Comparison of ENCODE assay signal across 28 cellular contexts in the genomic region with DNA sequence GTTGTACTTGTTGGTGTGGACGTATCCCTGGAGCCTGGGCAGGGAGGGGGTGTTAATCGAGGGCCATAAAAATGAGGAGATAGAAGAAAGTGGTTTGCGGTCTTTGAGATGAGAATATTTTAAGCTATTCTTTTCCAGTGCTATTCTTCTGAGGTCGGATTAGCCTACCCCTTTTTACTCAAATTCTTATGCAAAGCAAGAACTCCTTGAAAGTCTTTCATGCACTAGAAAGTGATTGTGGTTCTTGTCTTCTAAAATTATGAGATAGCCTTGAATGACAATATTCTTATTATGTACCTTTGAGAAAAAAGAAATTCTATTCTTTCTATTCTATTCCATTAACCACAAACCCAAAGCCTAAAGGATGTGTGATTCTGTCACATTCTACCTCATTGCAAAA.
"Had no signal": no experiment of that assay in that cellular context is flagged by ENCODE, and none has a peak within 500 bp of the region (broad histone marks: within the 10 kb centered on the region; RNA-seq: fewer than 3 reads in every experiment).

No MANE protein-coding gene starts in this region.

- H3K27me3 ChIP-seq: stomach, suprapubic skin, testis, thyroid gland, tibial artery, tibial nerve, transverse colon, upper lobe of left lung, upper lobe of right lung, uterus, vagina had no signal

- H3K27ac Mint-ChIP-seq: stimulated activated effector memory CD8-positive, alpha-beta T cell treated with anti-CD3 and anti-CD28 coated beads, Interleukin-12 subunit alpha, Interleukin-12 subunit beta, amount 100 ng/mL, for 72 hours; stimulated activated memory B cell treated with anti-CD40 and anti-IgM and Interleukin-4, amounts not matched to agents 10 μg/mL and 1 μg/mL and 100 μg/mL, for 72 hours; stimulated activated naive B cell treated with anti-CD40 and anti-IgM and Interleukin-4, amounts not matched to agents 10 μg/mL and 1 μg/mL and 100 μg/mL, for 72 hours; stimulated activated naive CD8-positive, alpha-beta T cell treated with anti-CD3 and anti-CD28 coated beads, Interleukin-15, amount 100 ng/mL, for 72 hours; stimulated activated naive CD8-positive, alpha-beta T cell treated with anti-CD3 and anti-CD28 coated beads, Interleukin-15, Interleukin-2, amounts not matched to agents 100 ng/mL and 50 ng/mL, for 24 hours; type B pancreatic cell had no signal

- DNase-seq: stimulated activated CD4-positive, alpha-beta T cell treated with anti-CD3 and anti-CD28 coated beads, Interleukin-2, amount 100 ng/mL, for 48 hours; stimulated activated CD4-positive, alpha-beta T cell treated with anti-CD3 and anti-CD28 coated beads, Interleukin-4, amount 100 ng/mL, for 1 hour; stimulated activated CD4-positive, alpha-beta T cell treated with anti-CD3 and anti-CD28 coated beads, Interleukin-4, amount 100 ng/mL, for 24 hours; stimulated activated CD4-positive, alpha-beta T cell treated with anti-CD3 and anti-CD28 coated beads, Interleukin-4, amount 100 ng/mL, for 4 hours; stimulated activated CD8-positive, alpha-beta memory T cell treated with anti-CD3 and anti-CD28 coated beads, Interleukin-4, amount 100 ng/mL, for 48 hours; stimulated activated naive B cell treated with anti-CD40 and anti-IgM and Interleukin-4, amounts not matched to agents 10 μg/mL and 1 μg/mL and 100 μg/mL, for 72 hours; stimulated activated naive CD4-positive, alpha-beta T cell; stimulated activated naive CD4-positive, alpha-beta T cell treated with Interleukin-2 at 50 U/mL for 16 hours; stimulated activated naive CD8-positive, alpha-beta T cell treated with anti-CD3 and anti-CD28 coated beads, Interleukin-15, amount 100 ng/mL, for 72 hours; stimulated activated naive CD8-positive, alpha-beta T cell treated with anti-CD3 and anti-CD28 coated beads, Interleukin-15, Interleukin-2, amounts not matched to agents 100 U/mL and 50 U/mL, for 24 hours; stomach; substantia nigra; testis; thyroid gland; tibial artery; transverse colon; trophoblast cell; upper lobe of left lung; upper lobe of right lung; uterus had no signal

- H3K9me3 ChIP-seq: stomach, suprapubic skin, testis, thoracic aorta, thyroid gland, tibial artery, tibial nerve, transverse colon, upper lobe of left lung, upper lobe of right lung, uterus, vagina had no signal

- H3K4me1 Mint-ChIP-seq: stimulated activated effector memory CD8-positive, alpha-beta T cell treated with anti-CD3 and anti-CD28 coated beads, Interleukin-12 subunit alpha, Interleukin-12 subunit beta, amount 100 ng/mL, for 72 hours; stimulated activated memory B cell treated with anti-CD40 and anti-IgM and Interleukin-4, amounts not matched to agents 10 μg/mL and 1 μg/mL and 100 μg/mL, for 72 hours; stimulated activated naive B cell treated with anti-CD40 and anti-IgM and Interleukin-4, amounts not matched to agents 10 μg/mL and 1 μg/mL and 100 μg/mL, for 72 hours; stimulated activated naive CD8-positive, alpha-beta T cell treated with anti-CD3 and anti-CD28 coated beads, Interleukin-15, amount 100 ng/mL, for 72 hours had no signal

- H3K36me3 Mint-ChIP-seq: stimulated activated effector memory CD8-positive, alpha-beta T cell treated with anti-CD3 and anti-CD28 coated beads, Interleukin-12 subunit alpha, Interleukin-12 subunit beta, amount 100 ng/mL, for 72 hours; stimulated activated memory B cell treated with anti-CD40 and anti-IgM and Interleukin-4, amounts not matched to agents 10 μg/mL and 1 μg/mL and 100 μg/mL, for 72 hours; stimulated activated naive B cell treated with anti-CD40 and anti-IgM and Interleukin-4, amounts not matched to agents 10 μg/mL and 1 μg/mL and 100 μg/mL, for 72 hours; type B pancreatic cell had no signal

- H3K4me1 ChIP-seq: suprapubic skin, testis, thyroid gland, tibial artery, tibial nerve, transverse colon, upper lobe of left lung, upper lobe of right lung, uterus, vagina had no signal

- H3K27ac ChIP-seq: stomach, suprapubic skin, testis, thoracic aorta, thyroid gland, tibial artery, tibial nerve, transverse colon, upper lobe of left lung, upper lobe of right lung, uterus, vagina had no signal

- H3K4me3 ChIP-seq: stomach, suprapubic skin, testis, thoracic aorta, thyroid gland, tibial artery, tibial nerve, transverse colon, upper lobe of left lung, upper lobe of right lung, uterus, vagina had no signal

- H3K27me3 Mint-ChIP-seq: stimulated activated memory B cell treated with anti-CD40 and anti-IgM and Interleukin-4, amounts not matched to agents 10 μg/mL and 1 μg/mL and 100 μg/mL, for 72 hours; stimulated activated naive B cell treated with anti-CD40 and anti-IgM and Interleukin-4, amounts not matched to agents 10 μg/mL and 1 μg/mL and 100 μg/mL, for 72 hours; stimulated activated naive CD8-positive, alpha-beta T cell treated with anti-CD3 and anti-CD28 coated beads, Interleukin-15, amount 100 ng/mL, for 72 hours; stimulated activated naive CD8-positive, alpha-beta T cell treated with anti-CD3 and anti-CD28 coated beads, Interleukin-15, Interleukin-2, amounts not matched to agents 100 ng/mL and 50 ng/mL, for 24 hours; type B pancreatic cell had no signal

- H3K4me3 Mint-ChIP-seq: stimulated activated effector memory CD8-positive, alpha-beta T cell treated with anti-CD3 and anti-CD28 coated beads, Interleukin-12 subunit alpha, Interleukin-12 subunit beta, amount 100 ng/mL, for 72 hours; stimulated activated memory B cell treated with anti-CD40 and anti-IgM and Interleukin-4, amounts not matched to agents 10 μg/mL and 1 μg/mL and 100 μg/mL, for 72 hours; stimulated activated naive B cell treated with anti-CD40 and anti-IgM and Interleukin-4, amounts not matched to agents 10 μg/mL and 1 μg/mL and 100 μg/mL, for 72 hours; stimulated activated naive CD8-positive, alpha-beta T cell treated with anti-CD3 and anti-CD28 coated beads, Interleukin-15, amount 100 ng/mL, for 72 hours; stimulated activated naive CD8-positive, alpha-beta T cell treated with anti-CD3 and anti-CD28 coated beads, Interleukin-15, Interleukin-2, amounts not matched to agents 100 ng/mL and 50 ng/mL, for 24 hours; type B pancreatic cell had no signal

- H3K36me3 ChIP-seq: stomach, suprapubic skin, thoracic aorta, thyroid gland, tibial artery, tibial nerve, transverse colon, upper lobe of left lung, upper lobe of right lung, uterus, vagina had no signal

- ATAC-seq: stimulated activated effector memory CD8-positive, alpha-beta T cell treated with anti-CD3 and anti-CD28 coated beads, Interleukin-12 subunit alpha, Interleukin-12 subunit beta, amount 100 ng/mL, for 72 hours; stimulated activated memory B cell treated with anti-CD40 and anti-IgM and Interleukin-4, amounts not matched to agents 10 μg/mL and 1 μg/mL and 100 μg/mL, for 72 hours; stimulated activated naive B cell treated with anti-CD40 and anti-IgM and Interleukin-4, amounts not matched to agents 10 μg/mL and 1 μg/mL and 100 μg/mL, for 72 hours; stimulated activated naive CD8-positive, alpha-beta T cell treated with anti-CD3 and anti-CD28 coated beads, Interleukin-15, amount 100 ng/mL, for 72 hours; stimulated activated naive CD8-positive, alpha-beta T cell treated with anti-CD3 and anti-CD28 coated beads, Interleukin-15, Interleukin-2, amounts not matched to agents 100 U/mL and 50 U/mL, for 24 hours; upper lobe of right lung had no signal
